In the genomic region with DNA sequence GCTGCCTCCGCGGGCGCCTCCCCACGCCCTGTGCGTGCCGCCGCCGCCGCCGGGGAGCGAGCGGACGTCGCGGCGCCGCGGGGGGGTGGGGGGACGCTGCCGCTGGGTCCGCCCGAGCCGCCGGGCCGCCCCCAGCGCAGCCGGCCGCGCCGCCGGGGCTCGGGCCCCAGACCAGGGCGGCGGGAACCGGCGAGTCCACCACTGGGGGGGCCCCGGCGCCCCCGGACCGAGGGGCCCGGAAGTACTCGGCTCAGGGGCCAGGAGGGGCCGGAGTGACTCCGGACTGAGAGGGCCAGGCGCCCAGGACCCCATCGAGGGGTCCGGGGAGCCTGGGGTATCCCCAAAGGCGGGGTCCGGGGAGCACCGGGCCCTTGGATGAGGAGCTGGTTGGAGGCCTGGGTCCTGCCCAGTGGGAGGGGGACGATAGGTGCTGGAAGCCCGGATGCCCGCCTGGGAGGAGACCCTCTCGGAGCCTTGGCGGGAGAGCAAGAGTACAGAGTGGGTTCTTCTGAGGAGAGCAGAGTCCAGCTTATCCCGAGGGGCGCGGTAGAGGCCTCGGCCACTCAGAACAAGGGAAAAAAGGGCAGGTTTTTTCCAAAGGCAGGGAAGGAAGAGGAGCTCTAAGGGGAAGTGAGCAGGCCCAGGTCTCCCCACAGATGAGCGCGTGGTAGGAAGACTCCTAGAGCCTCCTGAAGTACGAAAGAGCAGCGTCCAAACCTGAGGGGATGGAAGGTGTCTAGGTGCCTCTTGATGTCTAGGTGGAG, we compare ENCODE assay signal across 9 cellular contexts. TPM values are rescaled to one million over a fixed set of nuclear protein-coding genes. Genes with fewer than 3 reads are reported as not detected.
DNase-seq lines count a peak whose midpoint lies in the region; ATAC-seq, FAIRE-seq and TF ChIP-seq lines count a peak whose summit lies in the region.
"Had no signal": no experiment of that assay in that cellular context is flagged by ENCODE, and none has a peak within 500 bp of the region (broad histone marks: within the 10 kb centered on the region; RNA-seq: fewer than 3 reads in every experiment).

No MANE protein-coding gene starts in this region.

- H3K9me3 ChIP-seq in PC-9 (ENCODE audit: insufficient read depth, low read depth) (no peaks in the 10 kb centered on the region), neutrophil (no peaks in the 10 kb centered on the region), tibial artery (no peaks in the 10 kb centered on the region)

- DNase-seq in CD1c-positive myeloid dendritic cell (ENCODE audit: extremely low spot score), result peak; percentile 78
- DNase-seq in GM19239 (ENCODE audit: insufficient read length, low spot score), result peak; percentile 36
- DNase-seq in PC-9, result peak in 1 of 2 experiments; percentile 24
- peak; percentile 40 for DNase-seq in activated T-helper 2 cell treated with anti-CD3 and anti-CD28 coated beads, Interferon-gamma antibody, Interleukin-2, Interleukin-4, amounts not matched to agents 10 μg/mL and 5 μg/mL and 100 μg/mL, durations not matched to agents 14 hours and 24 hours and 36 hours (ENCODE audit: low spot score)
- DNase-seq in fibroblast of pulmonary artery (ENCODE audit: low read depth), result peak; percentile 35
- peak; percentile 29 to 74 for DNase-seq in tibial artery

- intact Hi-C loops in PC-9 (cut with micrococcal nuclease; ENCODE audit: unreplicated experiment) (no loop called here), tibial artery (cut with DNase I; ENCODE audit: low total_unique reads) (no loop called here)
- intact Hi-C loops in activated T-helper 2 cell treated with anti-CD3 and anti-CD28 coated beads, Interferon-gamma antibody, Interleukin-2, Interleukin-4, amounts not matched to agents 10 μg/mL and 5 μg/mL and 100 μg/mL, durations not matched to agents 14 hours and 24 hours and 36 hours (cut with micrococcal nuclease), result loop anchor here (1.0 to 10.0 kb wide), 3 partner anchors 21 to 414 kb away; a partner anchor contains a TSS

- H3K79me2 ChIP-seq in PC-9 (ENCODE audit: low read depth), result peaks cover 15% of the 10 kb centered on the region

- CTCF ChIA-PET in PC-9 (lab: Charles Lee), result interaction anchor here (0.5 to 1.2 kb wide), 2 partner anchors 67 to 331 kb away, joined by 4 to 7 read pairs; a partner anchor contains a TSS

- H3K27me3 ChIP-seq in PC-9 (ENCODE audit: insufficient read depth, low read depth) (no peaks in the 10 kb centered on the region), neutrophil (no peaks in the 10 kb centered on the region), tibial artery (no peaks in the 10 kb centered on the region)

- TSS peak; percentile 85 for BruUV-seq in PC-9 (replicated peaks; lab: Mats Ljungman, UMichigan)

- POLR2A ChIA-PET in PC-9 (lab: Charles Lee; ENCODE audit: unreplicated experiment), result interaction anchor here (0.5 to 0.8 kb wide), 3 partner anchors 26 to 1179 kb away, joined by 3 to 8 read pairs (median 5); a partner anchor contains a TSS

- H3K27me3 Mint-ChIP-seq in activated T-helper 2 cell treated with anti-CD3 and anti-CD28 coated beads, Interferon-gamma antibody, Interleukin-2, Interleukin-4, amounts not matched to agents 10 μg/mL and 5 μg/mL and 100 μg/mL, durations not matched to agents 14 hours and 24 hours and 36 hours (ENCODE audit: low read depth), result no peaks in the 10 kb centered on the region

- peaks cover 16% of the 10 kb centered on the region for H3F3A ChIP-seq in PC-9 (ENCODE audit: insufficient read depth, low read depth)

- FAIRE-seq in GM19239 (lab: Jason Lieb, UNC), result no peak

- ATAC-seq in HG03432 (IDR thresholded peaks at IDR 0.05; ENCODE audit: unreplicated experiment), result peak; percentile 66

- peaks cover 8% of the 10 kb centered on the region for H3K36me3 Mint-ChIP-seq in activated T-helper 2 cell treated with anti-CD3 and anti-CD28 coated beads, Interferon-gamma antibody, Interleukin-2, Interleukin-4, amounts not matched to agents 10 μg/mL and 5 μg/mL and 100 μg/mL, durations not matched to agents 14 hours and 24 hours and 36 hours (ENCODE audit: low read depth)

- no peaks in the 10 kb centered on the region for H4K20me1 ChIP-seq in PC-9 (ENCODE audit: insufficient read depth)

- peak overlapping the region; percentile 99 for H3K27ac Mint-ChIP-seq in activated T-helper 2 cell treated with anti-CD3 and anti-CD28 coated beads, Interferon-gamma antibody, Interleukin-2, Interleukin-4, amounts not matched to agents 10 μg/mL and 5 μg/mL and 100 μg/mL, durations not matched to agents 14 hours and 24 hours and 36 hours

- peaks cover 10% of the 10 kb centered on the region for H3K4me1 Mint-ChIP-seq in activated T-helper 2 cell treated with anti-CD3 and anti-CD28 coated beads, Interferon-gamma antibody, Interleukin-2, Interleukin-4, amounts not matched to agents 10 μg/mL and 5 μg/mL and 100 μg/mL, durations not matched to agents 14 hours and 24 hours and 36 hours (ENCODE audit: low read depth)

- H3K4me1 ChIP-seq in PC-9 (replicated peaks; ENCODE audit: insufficient read depth), result no peaks in the 10 kb centered on the region
- H3K4me1 ChIP-seq in neutrophil (ENCODE audit: control insufficient read depth in 1 of 2, insufficient read depth in 1 of 2, low read depth in 1 of 2, low read length in 1 of 2), result peaks cover 25 to 30% of the 10 kb centered on the region in 2 experiments
- H3K4me1 ChIP-seq in tibial artery, result peaks cover 0 to 25% (median 7%) of the 10 kb centered on the region in 4 donors

- H3K9me2 ChIP-seq in PC-9 (ENCODE audit: insufficient read depth), result no peaks in the 10 kb centered on the region

- peak overlapping the region; percentile 93 for H3K4me3 Mint-ChIP-seq in activated T-helper 2 cell treated with anti-CD3 and anti-CD28 coated beads, Interferon-gamma antibody, Interleukin-2, Interleukin-4, amounts not matched to agents 10 μg/mL and 5 μg/mL and 100 μg/mL, durations not matched to agents 14 hours and 24 hours and 36 hours (ENCODE audit: low read depth)

- H3K27ac ChIP-seq in PC-9 (peak overlapping the region; percentile 75), neutrophil (peak overlapping the region; percentile 96), tibial artery (peak overlapping the region; percentile 100)

- H3K36me3 ChIP-seq in PC-9 (ENCODE audit: low read depth) (no peaks in the 10 kb centered on the region), neutrophil (no peaks in the 10 kb centered on the region), tibial artery (no peaks in the 10 kb centered on the region)

- no peak for TF ChIP-seq CTCF in PC-9 (conservative IDR thresholded peaks at IDR 0.05)
- TF ChIP-seq CTCF in fibroblast of pulmonary artery (IDR thresholded peaks at IDR 0.05; ENCODE audit: low read length, missing control alignments), result no peak
- TF ChIP-seq CTCF in neutrophil (IDR thresholded peaks at IDR 0.05), result no peak
- TF ChIP-seq CTCF in tibial artery (IDR thresholded peaks at IDR 0.05), result no peak

- peak overlapping the region; percentile 79 for H3K4me2 ChIP-seq in PC-9

- peak overlapping the region; percentile 80 for H3K4me3 ChIP-seq in PC-9
- H3K4me3 ChIP-seq in fibroblast of pulmonary artery (replicated peaks; ENCODE audit: low read depth, low read length), result peak overlapping the region; percentile 86
- peak overlapping the region; percentile 85 to 93 for H3K4me3 ChIP-seq in neutrophil (ENCODE audit: low read depth in 1 of 2, low read length in 1 of 2)
- peak overlapping the region; percentile 100 for H3K4me3 ChIP-seq in tibial artery

- peak overlapping the region; percentile 79 for H2AFZ ChIP-seq in PC-9

- H3K9me3 Mint-ChIP-seq in activated T-helper 2 cell treated with anti-CD3 and anti-CD28 coated beads, Interferon-gamma antibody, Interleukin-2, Interleukin-4, amounts not matched to agents 10 μg/mL and 5 μg/mL and 100 μg/mL, durations not matched to agents 14 hours and 24 hours and 36 hours, result no peaks in the 10 kb centered on the region

RNA-seq across cellular contexts. Expression of a gene that starts 0.6 kb away (rescaled TPM):
- 8.9 and 9.7 TPM in 2 replicates for total RNA-seq in PC-9 (2021)
- total RNA-seq in activated T-helper 2 cell treated with anti-CD3 and anti-CD28 coated beads, Interferon-gamma antibody, Interleukin-2, Interleukin-4, amounts not matched to agents 10 μg/mL and 5 μg/mL and 100 μg/mL, durations not matched to agents 14 hours and 24 hours and 36 hours, result 24.8 and 26.0 TPM in 2 replicates

RNA-seq across cellular contexts. Expression of a gene that starts 20.7 kb away (rescaled TPM):
- total RNA-seq in PC-9 (2021), result not detected in 2 replicates
- not detected in 2 replicates for total RNA-seq in activated T-helper 2 cell treated with anti-CD3 and anti-CD28 coated beads, Interferon-gamma antibody, Interleukin-2, Interleukin-4, amounts not matched to agents 10 μg/mL and 5 μg/mL and 100 μg/mL, durations not matched to agents 14 hours and 24 hours and 36 hours
- total RNA-seq: dermis microvascular lymphatic vessel endothelial cell had no signal

RNA-seq across cellular contexts. Expression of a gene that starts 26.3 kb away (rescaled TPM):
- total RNA-seq in PC-9 (2021), result 19.9 and 28.4 TPM in 2 replicates
- 30.8 and 32.0 TPM in 2 replicates for total RNA-seq in activated T-helper 2 cell treated with anti-CD3 and anti-CD28 coated beads, Interferon-gamma antibody, Interleukin-2, Interleukin-4, amounts not matched to agents 10 μg/mL and 5 μg/mL and 100 μg/mL, durations not matched to agents 14 hours and 24 hours and 36 hours
